8 cellular contexts compared by ENCODE assay signal in the genomic region with DNA sequence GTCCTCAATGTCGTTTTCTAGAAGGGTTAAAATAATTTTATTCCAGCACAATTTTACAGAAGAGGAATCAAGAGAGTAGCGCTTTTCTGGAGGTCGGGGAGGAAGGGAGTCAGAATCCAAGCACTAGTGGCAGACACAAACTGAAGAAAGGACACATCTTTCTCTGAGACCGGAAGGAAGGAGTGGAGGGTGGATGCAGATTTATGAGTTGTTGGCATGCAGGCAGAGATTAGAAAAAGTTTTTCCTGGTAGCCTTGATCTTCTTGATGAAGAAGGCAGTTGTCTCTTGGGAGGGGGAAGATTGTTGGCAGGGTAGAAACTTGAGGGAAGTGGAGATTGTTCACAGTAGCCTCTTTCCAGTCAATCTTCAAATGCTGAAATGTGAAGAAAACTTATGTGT.
"Had no signal": no experiment of that assay in that cellular context is flagged by ENCODE, and none has a peak within 500 bp of the region (broad histone marks: within the 10 kb centered on the region; RNA-seq: fewer than 3 reads in every experiment).

No MANE protein-coding gene starts in this region.

- H3K4me1 Mint-ChIP-seq: IgD-negative memory B cell had no signal

- H3K36me3 Mint-ChIP-seq: IgD-negative memory B cell had no signal

- FAIRE-seq: HepG2, HTR-8/SVneo had no signal

- H3K27ac ChIP-seq: HL-60, KMS-11 had no signal

- H3K4me3 Mint-ChIP-seq: IgD-negative memory B cell had no signal

- H3K9me3 Mint-ChIP-seq: IgD-negative memory B cell had no signal

- H3K4me2 ChIP-seq: KMS-11 had no signal

- H3K9ac ChIP-seq: KMS-11 had no signal

- DNase-seq: IMR-90, KBM-7, KG1 had no signal

- H3K27me3 Mint-ChIP-seq: IgD-negative memory B cell had no signal

- ATAC-seq: HepG2 had no signal

- H3K27ac Mint-ChIP-seq: IgD-negative memory B cell had no signal
